8 cellular contexts compared by ENCODE assay signal in the genomic region with DNA sequence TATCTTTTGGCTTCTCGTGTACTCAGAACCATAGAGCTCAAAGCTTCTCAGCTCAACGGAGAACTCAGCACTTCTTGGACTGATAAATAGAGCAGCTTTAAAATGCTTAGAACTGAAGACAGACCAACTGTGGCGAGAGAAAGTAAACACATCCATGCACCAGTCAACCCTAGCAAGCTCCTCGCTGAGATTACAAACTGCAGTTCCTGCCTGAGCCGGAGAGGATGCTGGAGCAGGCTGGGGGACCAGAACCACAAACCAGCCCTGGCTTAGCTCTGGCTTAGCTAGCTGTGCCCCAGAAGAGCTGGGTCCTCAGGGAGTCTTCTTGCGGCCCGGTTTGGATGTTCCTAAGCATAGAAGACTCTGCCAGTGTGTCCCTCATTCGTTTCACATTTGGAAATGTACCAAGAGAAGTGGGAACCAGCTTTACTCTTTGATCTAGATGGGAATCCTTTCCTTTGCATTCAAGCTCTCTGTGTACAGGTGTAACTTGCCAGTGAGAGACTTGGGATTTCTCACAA. TPM values are rescaled to one million over a fixed set of nuclear protein-coding genes. Genes with fewer than 3 reads are reported as not detected.
DNase-seq lines count a peak whose midpoint lies in the region; ATAC-seq and TF ChIP-seq lines count a peak whose summit lies in the region.

No MANE protein-coding gene starts in this region.

- in situ Hi-C loops in GM23248 (cut with MboI) = loop anchor here (25.0 kb wide), 1 partner anchor 89 kb away; no protein-coding TSS in a partner anchor

- H3F3A ChIP-seq in GM23248 (ENCODE audit: insufficient read depth) = no peaks in the 10 kb centered on the region; the same call in 1 of the 2 replicates

- DNase-seq in AG20443 (ENCODE audit: low spot score) = peak; percentile 51
- DNase-seq in GM23248 = peak; percentile 46
- DNase-seq in WERI-Rb-1 = peak; percentile 44
- no peak for DNase-seq in COLO668 (lab: John Stamatoyannopoulos, UW; ENCODE audit: unreplicated experiment)
- no peak for DNase-seq in NCI-H146 treated with DMSO at 0.1 percent for 48 hours (lab: John Stamatoyannopoulos, UW; ENCODE audit: unreplicated experiment)
- no peak for DNase-seq in putamen (ENCODE audit: low spot score)

- H4K20me1 ChIP-seq in GM23248 (ENCODE audit: insufficient read depth) = no peaks in the 10 kb centered on the region

- no peaks in the 10 kb centered on the region for H3K79me2 ChIP-seq in GM23248 (ENCODE audit: insufficient read depth)

- H2AFZ ChIP-seq in GM23248 = no peak overlapping the region

- H3K27me3 ChIP-seq in GM23248 (replicated peaks; ENCODE audit: insufficient read depth) (peaks cover 52% of the 10 kb centered on the region), WERI-Rb-1 (ENCODE audit: insufficient read depth, low read depth, severe bottlenecking) (no peaks in the 10 kb centered on the region), iPS-18a (ENCODE audit: control insufficient read depth, insufficient read depth, low read length) (peaks cover 84% of the 10 kb centered on the region)

- H3K4me1 ChIP-seq in GM23248 (ENCODE audit: insufficient read depth) = no peaks in the 10 kb centered on the region
- peaks cover 22% of the 10 kb centered on the region for H3K4me1 ChIP-seq in iPS-18a (ENCODE audit: control insufficient read depth, low read depth, low read length)

- peak; percentile 39; the same call in 1 of the 2 replicates for TF ChIP-seq CTCF in WERI-Rb-1 (IDR thresholded peaks at IDR 0.05; ENCODE audit: low read depth, low read length)

- H3K4me3 ChIP-seq in GM23248 = no peak overlapping the region
- H3K4me3 ChIP-seq in WERI-Rb-1 (ENCODE audit: low read depth, low read length) = no peak overlapping the region
- H3K4me3 ChIP-seq in iPS-18a (ENCODE audit: low read length) = peak overlapping the region; percentile 13

- H3K27ac ChIP-seq in GM23248 (no peak overlapping the region), WERI-Rb-1 (no peak overlapping the region), iPS-18a (ENCODE audit: low read length) (no peak overlapping the region)

- no peak for ATAC-seq in GM18520 (IDR thresholded peaks at IDR 0.05; ENCODE audit: unreplicated experiment)

- H3K36me3 ChIP-seq in GM23248 (ENCODE audit: low read depth) (no peaks in the 10 kb centered on the region), WERI-Rb-1 (no peaks in the 10 kb centered on the region), iPS-18a (ENCODE audit: control insufficient read depth, low read depth, low read length) (no peaks in the 10 kb centered on the region)

- H3K9ac ChIP-seq in GM23248 (no peak overlapping the region), iPS-18a (ENCODE audit: low read length) (no peak overlapping the region)

- H3K4me2 ChIP-seq in GM23248 (ENCODE audit: unreplicated experiment) = no peak overlapping the region

- no peaks in the 10 kb centered on the region for H3K9me2 ChIP-seq in GM23248 (ENCODE audit: insufficient read depth)

- no peaks in the 10 kb centered on the region for H3K9me3 ChIP-seq in GM23248 (ENCODE audit: low read depth)
- H3K9me3 ChIP-seq in WERI-Rb-1 (ENCODE audit: severe bottlenecking) = no peaks in the 10 kb centered on the region
- no peaks in the 10 kb centered on the region for H3K9me3 ChIP-seq in iPS-18a (ENCODE audit: control insufficient read depth, low read depth, low read length)

- WGBS in GM23248 (ENCODE audit: low coverage in 1 of 2, low lambda C conversion rate in 2 of 2, missing lambda C conversion rate in 2 of 2), 2 experiments = 44 to 49% methylated on average over 8 of the region's 8 CpGs

RNA-seq across cellular contexts. Expression of gene PAX8, which starts 5.6 kb away (rescaled TPM):
- total RNA-seq in GM23248 (2014; rRNA removed; shearing (Covaris generic)) = 2.1 and 5.8 TPM in 2 replicates
- polyA plus RNA-seq in GM23248 (2016; fragmentation: Nextera tagmentation; extraction: Ambion mirVana) = 13.1 and 20.4 TPM in 2 replicates

Comparison
In these comparisons a context has a peak if more than half of its experiments do, and no peak if none do; other contexts are left out.
1. DNase-seq: peak in AG20443 (single experiment), GM23248 (single experiment) and WERI-Rb-1 (single experiment); none in COLO668 (single experiment), NCI-H146 treated with DMSO at 0.1 percent for 48 hours (single experiment) and putamen (single experiment).